1 cellular context compared by ENCODE assay signal in genomic region chr14:50932159-50932558, GRCh38.
TF ChIP-seq lines count a peak whose summit lies in the region.

No MANE protein-coding gene starts in this region.

TF ChIP-seq in GM23338, 12 proteins besides CTCF, POLR2A, EP300 and RAD21 (continued from another document):
- TF ChIP-seq ZNF462 (CRISPR knock-in tag; IDR thresholded peaks at IDR 0.05) (no peak), ZNF114 (CRISPR knock-in tag; IDR thresholded peaks at IDR 0.05) (no peak), ETS1 (IDR thresholded peaks at IDR 0.05) (no peak), EZH2phosphoT487 (IDR thresholded peaks at IDR 0.05; ENCODE audit: unreplicated experiment) (no peak), REST (IDR thresholded peaks at IDR 0.05; ENCODE audit: unreplicated experiment) (no peak)
